In genomic region chr10:13608246-13608853, GRCh38 we compare ENCODE assay signal across 19 cellular contexts. TPM values are rescaled to one million over a fixed set of nuclear protein-coding genes. Genes with fewer than 3 reads are reported as not detected.
DNase-seq lines count a peak whose midpoint lies in the region; ATAC-seq, FAIRE-seq and TF ChIP-seq lines count a peak whose summit lies in the region.
"Had no signal": no experiment of that assay in that cellular context is flagged by ENCODE, and none has a peak within 500 bp of the region (broad histone marks: within the 10 kb centered on the region; RNA-seq: fewer than 3 reads in every experiment).

No MANE protein-coding gene starts in this region.

- H3K9ac ChIP-seq in endothelial cell of umbilical vein (replicated peaks; ENCODE audit: extremely low read depth, insufficient read depth, low read length) = peak overlapping the region; percentile 16

- dilution Hi-C loops in endothelial cell of umbilical vein (cut with MboI; ENCODE audit: extremely low pct_ligation_motif_present, low sequenced_read_pairs) = no loop called here

- FAIRE-seq in endothelial cell of umbilical vein (lab: Jason Lieb, UNC) = peak; percentile 42
- FAIRE-seq: A204.1, GM12891 had no signal

- H3K9me3 ChIP-seq in endothelial cell of umbilical vein (replicated peaks; ENCODE audit: control insufficient read depth, insufficient read depth, low read length) (no peaks in the 10 kb centered on the region), osteoblast (ENCODE audit: low read depth, low read length) (no peaks in the 10 kb centered on the region)
- H3K9me3 ChIP-seq: adrenal gland, HAP-1, testis had no signal

- intact Hi-C loops in endothelial cell of umbilical vein (cut with micrococcal nuclease) = no loop called here

- H3K4me3 ChIP-seq in AG10803 (ENCODE audit: low read length) (no peak overlapping the region), endothelial cell of umbilical vein (replicated peaks in 1 of 3; ENCODE audit: insufficient read depth in 1 of 3, low read depth in 1 of 3, low read length in 3 of 3) (no peak overlapping the region), osteoblast (ENCODE audit: insufficient read depth, low read length) (no peak overlapping the region)
- H3K4me3 ChIP-seq: adrenal gland, coronary artery, HAP-1, testis had no signal

- in situ Hi-C loops in G401 (cut with HindIII; ENCODE audit: low sequenced_read_pairs) = no loop called here

- no peaks in the 10 kb centered on the region for H3K9me1 ChIP-seq in endothelial cell of umbilical vein (replicated peaks; ENCODE audit: control insufficient read depth, extremely low read depth, insufficient read depth, low read length)

- H2AFZ ChIP-seq in endothelial cell of umbilical vein (ENCODE audit: low read depth, low read length) = no peak overlapping the region
- H2AFZ ChIP-seq in osteoblast (ENCODE audit: low read length) = no peak overlapping the region

- H3K27ac ChIP-seq in endothelial cell of umbilical vein (ENCODE audit: insufficient read depth, low read depth, low read length) = peak overlapping the region; percentile 40
- peak overlapping the region; percentile 28 for H3K27ac ChIP-seq in osteoblast (ENCODE audit: low read depth, low read length)
- H3K27ac ChIP-seq: adrenal gland, coronary artery, testis had no signal

- TF ChIP-seq CTCF in AG10803 (conservative IDR thresholded peaks at IDR 0.05; ENCODE audit: low read length) (no peak), endothelial cell of umbilical vein (IDR thresholded peaks at IDR 0.05; ENCODE audit: extremely low read depth in 1 of 2, insufficient read depth in 1 of 2, low read depth in 1 of 2, low read length in 2 of 2) (no peak), osteoblast (IDR thresholded peaks at IDR 0.05; ENCODE audit: extremely low read depth, low read depth, low read length) (no peak)

- peaks cover 6 to 15% of the 10 kb centered on the region in 2 experiments for H3K36me3 ChIP-seq in endothelial cell of umbilical vein (ENCODE audit: control insufficient read depth in 2 of 2, extremely low read depth in 1 of 2, insufficient read depth in 2 of 2, low read length in 2 of 2)
- peaks cover 36% of the 10 kb centered on the region for H3K36me3 ChIP-seq in osteoblast (ENCODE audit: insufficient read depth, low read length)

- CTCF ChIA-PET in endothelial cell of umbilical vein (lab: Charles Lee) = interaction anchor here (1.0 kb wide), 1 partner anchor 51 kb away, joined by 3 read pairs; no protein-coding TSS in a partner anchor

- peaks cover 8% of the 10 kb centered on the region for H3K4me1 ChIP-seq in endothelial cell of umbilical vein (ENCODE audit: control insufficient read depth, extremely low read depth, insufficient read depth, low read length)
- H3K4me1 ChIP-seq in osteoblast (ENCODE audit: insufficient read depth, low read length) = no peaks in the 10 kb centered on the region
- H3K4me1 ChIP-seq: adrenal gland, HAP-1, testis had no signal

- no peaks in the 10 kb centered on the region for H4K20me1 ChIP-seq in endothelial cell of umbilical vein (replicated peaks; ENCODE audit: control insufficient read depth, extremely low read depth, insufficient read depth, low read length)
- H4K20me1 ChIP-seq in osteoblast (ENCODE audit: insufficient read depth, low read length) = no peaks in the 10 kb centered on the region

- no peaks in the 10 kb centered on the region for H3K79me2 ChIP-seq in endothelial cell of umbilical vein (ENCODE audit: control insufficient read depth, insufficient read depth, low read length)
- no peaks in the 10 kb centered on the region for H3K79me2 ChIP-seq in osteoblast (ENCODE audit: insufficient read depth, low read length)

- DNase-seq in AG10803 (ENCODE audit: low read depth) (peak; percentile 47), MV-4-11 (lab: John Stamatoyannopoulos, UW) (peak; percentile 53), endothelial cell of umbilical vein (ENCODE audit: low read depth, low spot score) (peak; percentile 80), osteoblast (ENCODE audit: insufficient read length, low spot score, missing footprints) (no peak), NCI-H345 (lab: John Stamatoyannopoulos, UW) (no peak), NCI-H524 treated with DMSO at 0.1 percent for 48 hours (lab: John Stamatoyannopoulos, UW) (no peak), G401 (ENCODE audit: low spot score) (no peak)
- DNase-seq: adrenal gland; CD4-positive, CD25-positive, alpha-beta regulatory T cell; left cardiac atrium; NCI-H187; NCI-H526 treated with DMSO at 0.1 percent for 48 hours; testis had no signal

- H3K27me3 ChIP-seq in endothelial cell of umbilical vein (ENCODE audit: control insufficient read depth in 2 of 2, insufficient read depth in 2 of 2, low read length in 2 of 2) = no peaks in the 10 kb centered on the region
- H3K27me3 ChIP-seq in osteoblast (ENCODE audit: insufficient read depth, low read length) = no peaks in the 10 kb centered on the region
- H3K27me3 ChIP-seq: adrenal gland, testis had no signal

- ATAC-seq in GM21367 (IDR thresholded peaks at IDR 0.05; ENCODE audit: unreplicated experiment) = no peak
- ATAC-seq: left cardiac atrium, Panc1 had no signal

- no peak overlapping the region for H3K4me2 ChIP-seq in endothelial cell of umbilical vein (ENCODE audit: insufficient read depth, low read length)
- H3K4me2 ChIP-seq in osteoblast (ENCODE audit: insufficient read depth, low read length) = no peak overlapping the region

- no TSS peak for BruUV-seq in endothelial cell of umbilical vein (replicated peaks; lab: Mats Ljungman, UMichigan)

- TF ChIP-seq POLR2A in endothelial cell of umbilical vein (IDR thresholded peaks at IDR 0.05; ENCODE audit: low read depth, low read length) = no peak

- POLR2A ChIA-PET in endothelial cell of umbilical vein (lab: Charles Lee) = no interaction called here

TF ChIP-seq in endothelial cell of umbilical vein, 7 proteins besides CTCF, POLR2A, EP300 and RAD21:
- TF ChIP-seq MAX (IDR thresholded peaks at IDR 0.05; ENCODE audit: insufficient read depth, insufficient read length) (no peak), JUN (IDR thresholded peaks at IDR 0.05; ENCODE audit: borderline replicate concordance, insufficient read depth, insufficient read length, low read depth) (no peak), EZH2 (IDR thresholded peaks at IDR 0.05; ENCODE audit: borderline replicate concordance, low read depth, low read length, severe bottlenecking) (no peak)

RNA-seq across cellular contexts. Expression of gene PRPF18, which starts 21.6 kb away (rescaled TPM):
- 21.0 and 23.1 TPM in 2 replicates for total RNA-seq in endothelial cell of umbilical vein
- 4.2 and 7.3 TPM in 2 replicates for polyA plus RNA-seq in endothelial cell of umbilical vein
- 14.1 and 16.9 TPM in 2 replicates for polyA plus RNA-seq in endothelial cell of umbilical vein (2011; cell fraction: cytosol; rRNA removed)
- polyA plus RNA-seq in endothelial cell of umbilical vein (2011; cell fraction: nucleus; rRNA removed) = 8.9 and 14.7 TPM in 2 replicates
- polyA plus RNA-seq in endothelial cell of umbilical vein (2012) = 21.3 and 30.1 TPM in 2 replicates
- 6.6 and 7.5 TPM in 2 replicates for polyA minus RNA-seq in endothelial cell of umbilical vein
- 4.4 TPM for polyA minus RNA-seq in endothelial cell of umbilical vein (2011; cell fraction: cytosol; rRNA and poly(A)+ RNA removed)
- 8.8 and 12.1 TPM in 2 replicates for polyA minus RNA-seq in endothelial cell of umbilical vein (2011; cell fraction: nucleus; rRNA and poly(A)+ RNA removed)
- 30.1 and 39.8 TPM in 2 replicates for total RNA-seq in osteoblast
- 21.4 and 32.5 TPM in 2 replicates for total RNA-seq in G401 (2014; rRNA removed; shearing (Covaris generic))

Comparison
In these comparisons a context has a peak if more than half of its experiments do, and no peak if none do; other contexts are left out.
1. DNase-seq: peak in AG10803 (single experiment), MV-4-11 (single experiment) and endothelial cell of umbilical vein (single experiment); none in osteoblast (single experiment), NCI-H345 (single experiment), NCI-H524 treated with DMSO at 0.1 percent for 48 hours (single experiment) and G401 (single experiment).